ENCODE assay signal across 8 cellular contexts in the genomic region with DNA sequence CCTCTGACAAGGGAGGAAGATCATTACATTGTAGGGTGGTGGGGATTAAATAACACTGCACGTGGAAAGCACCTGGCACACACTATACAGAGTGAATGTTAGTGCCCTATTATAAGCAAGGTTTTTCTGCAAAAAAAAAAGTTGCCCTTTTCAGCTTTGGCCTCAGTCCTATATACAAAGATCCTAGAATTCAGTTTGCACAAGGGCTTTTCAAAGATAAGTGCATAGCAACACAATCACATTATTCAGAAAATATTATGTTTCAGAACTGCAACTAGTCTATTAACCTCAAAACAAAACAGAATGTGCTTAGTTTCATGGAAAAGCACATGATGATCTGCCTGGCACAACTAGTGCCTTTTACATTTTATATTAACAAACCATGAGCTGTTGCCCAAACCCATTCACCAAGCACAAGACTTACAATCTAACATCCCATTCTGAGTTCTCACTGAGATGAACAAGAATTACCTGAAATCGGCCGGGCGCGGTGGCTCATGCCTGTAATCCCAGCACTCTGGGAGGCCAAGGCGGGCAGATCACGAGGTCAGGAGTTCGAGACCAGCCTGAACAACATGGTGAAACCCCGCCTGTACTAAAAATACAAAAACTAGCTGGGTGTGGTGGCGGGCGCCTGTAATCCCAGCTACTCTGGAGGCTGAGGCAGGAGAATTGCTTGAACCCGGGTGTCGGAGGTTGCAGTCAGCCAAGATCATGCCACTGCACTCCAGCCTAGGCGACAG. TPM values are rescaled to one million over a fixed set of nuclear protein-coding genes. Genes with fewer than 3 reads are reported as not detected.
DNase-seq lines count a peak whose midpoint lies in the region; ATAC-seq and TF ChIP-seq lines count a peak whose summit lies in the region.

No MANE protein-coding gene starts in this region.

- 53% methylated on average over 7 of the region's 14 CpGs for WGBS in mammary epithelial cell (ENCODE audit: low coverage, missing lambda C conversion rate)

- H3K9me3 ChIP-seq in ES-I3 (ENCODE audit: control insufficient read depth, insufficient read depth, low read length), result no peaks in the 10 kb centered on the region
- H3K9me3 ChIP-seq in mammary epithelial cell (replicated peaks; ENCODE audit: insufficient read depth, low read length), result no peaks in the 10 kb centered on the region
- H3K9me3 ChIP-seq in effector memory CD4-positive, alpha-beta T cell (ENCODE audit: control insufficient read depth, low read length), result no peaks in the 10 kb centered on the region

- H3K27me3 Mint-ChIP-seq in nephron (ENCODE audit: low read depth), result no peaks in the 10 kb centered on the region

- TF ChIP-seq POLR2A in NB4 (IDR thresholded peaks at IDR 0.05; ENCODE audit: extremely low read depth, insufficient read length), result no peak

- peaks cover 31% of the 10 kb centered on the region for H3K4me1 Mint-ChIP-seq in nephron

- H3K27ac Mint-ChIP-seq in nephron, result peak overlapping the region in 1 of 3 experiments; percentile 27

- H3K36me3 Mint-ChIP-seq in nephron (ENCODE audit: low read depth), result no peaks in the 10 kb centered on the region

- peak overlapping the region; percentile 70 to 95 (median 78) for H3K4me3 Mint-ChIP-seq in nephron

- intact Hi-C loops in mammary epithelial cell (cut with micrococcal nuclease), result loop anchor here (5.0 to 10.0 kb wide), 2 partner anchors 372 to 690 kb away; no protein-coding TSS in a partner anchor

- no peaks in the 10 kb centered on the region for H3K27me3 ChIP-seq in mammary epithelial cell (ENCODE audit: insufficient read depth, low read length)
- no peaks in the 10 kb centered on the region for H3K27me3 ChIP-seq in effector memory CD4-positive, alpha-beta T cell (replicated peaks; ENCODE audit: control insufficient read depth, insufficient read depth, low read length, poor library complexity, severe bottlenecking)

- H3K4me3 ChIP-seq in NB4 (ENCODE audit: low read depth, low read length) (peak overlapping the region; percentile 80), mammary epithelial cell (replicated peaks in 1 of 3; ENCODE audit: insufficient read depth in 1 of 3, low read depth in 2 of 3, low read length in 3 of 3) (peak overlapping the region; percentile 73 to 97 (median 96))
- no peak overlapping the region for H3K4me3 ChIP-seq in effector memory CD4-positive, alpha-beta T cell (ENCODE audit: insufficient read depth, low read depth, low read length, poor library complexity, severe bottlenecking)

- peak overlapping the region; percentile 98 for H3K4me2 ChIP-seq in mammary epithelial cell (ENCODE audit: insufficient read depth, low read depth, low read length)

- H3K9me3 Mint-ChIP-seq in nephron, result no peaks in the 10 kb centered on the region

- ATAC-seq in HG02981 (IDR thresholded peaks at IDR 0.05; ENCODE audit: unreplicated experiment), result no peak

- DNase-seq in NB4 (ENCODE audit: low read depth) (peak; percentile 36), mammary epithelial cell (peak; percentile 14), NCI-H1436 (lab: John Stamatoyannopoulos, UW) (no peak)
- no peak for DNase-seq in activated effector memory CD4-positive, alpha-beta T cell treated with Interleukin-2 at 50 U/mL for 16 hours
- DNase-seq in effector memory CD4-positive, alpha-beta T cell, result no peak

- no TSS peak for BruUV-seq in mammary epithelial cell (replicated peaks; lab: Mats Ljungman, UMichigan)

- TF ChIP-seq CTCF in NB4 (IDR thresholded peaks at IDR 0.05; ENCODE audit: low read depth, low read length) (no peak), mammary epithelial cell (conservative IDR thresholded peaks at IDR 0.05 in 1 of 2, IDR thresholded peaks at IDR 0.05 in 1 of 2; ENCODE audit: extremely low read depth in 1 of 2, insufficient read depth in 1 of 2, low read depth in 1 of 2, low read length in 2 of 2) (no peak), nephron (IDR thresholded peaks at IDR 0.05; ENCODE audit: unreplicated experiment in 3 of 3) (no peak)

- H3K4me1 ChIP-seq in ES-I3 (ENCODE audit: insufficient read depth, low read length) (peaks cover 22% of the 10 kb centered on the region), mammary epithelial cell (ENCODE audit: insufficient read depth, low read length) (peaks cover 38% of the 10 kb centered on the region)
- peaks cover 23% of the 10 kb centered on the region for H3K4me1 ChIP-seq in effector memory CD4-positive, alpha-beta T cell (ENCODE audit: control insufficient read depth, insufficient read depth, low read length, poor library complexity, severe bottlenecking)

- H3K36me3 ChIP-seq in ES-I3 (ENCODE audit: insufficient read depth, low read length), result peaks cover 7% of the 10 kb centered on the region; the same call in 1 of the 2 replicates
- H3K36me3 ChIP-seq in mammary epithelial cell (ENCODE audit: insufficient read depth, low read length), result peaks cover 5% of the 10 kb centered on the region
- H3K36me3 ChIP-seq in effector memory CD4-positive, alpha-beta T cell (ENCODE audit: control insufficient read depth, insufficient read depth, low read length), result no peaks in the 10 kb centered on the region

- peak overlapping the region; percentile 98 for H3K27ac ChIP-seq in mammary epithelial cell (ENCODE audit: insufficient read depth, low read depth, low read length)
- no peak overlapping the region for H3K27ac ChIP-seq in effector memory CD4-positive, alpha-beta T cell (ENCODE audit: insufficient read depth, low read length, poor library complexity, severe bottlenecking)

- in situ Hi-C loops in mammary epithelial cell (cut with MboI; ENCODE audit: low sequenced_read_pairs in 2 of 2), result no loop called here

- CTCF ChIA-PET in mammary epithelial cell (lab: Charles Lee; ENCODE audit: low non-redundant PET), result no interaction called here

- peak overlapping the region; percentile 97 for H3K9ac ChIP-seq in ES-I3 (ENCODE audit: low read depth, low read length)
- H3K9ac ChIP-seq in mammary epithelial cell (ENCODE audit: insufficient read depth, low read length), result peak overlapping the region; percentile 94

- H4K20me1 ChIP-seq in mammary epithelial cell (ENCODE audit: insufficient read depth, low read length), result no peaks in the 10 kb centered on the region

- H2AFZ ChIP-seq in mammary epithelial cell (ENCODE audit: low read depth, low read length), result peak overlapping the region; percentile 27

- peaks cover 67% of the 10 kb centered on the region for H3K79me2 ChIP-seq in mammary epithelial cell (ENCODE audit: insufficient read depth, low read length)

- dilution Hi-C loops in mammary epithelial cell (cut with HindIII; ENCODE audit: low sequenced_read_pairs), result no loop called here

RNA-seq across cellular contexts. Expression of a gene that starts 1.8 kb away (rescaled TPM):
- total RNA-seq in mammary epithelial cell, result 100 to 1,000 TPM; 182 to 298 TPM
- 279 TPM for polyA plus RNA-seq in mammary epithelial cell
- polyA minus RNA-seq in mammary epithelial cell, result 752 TPM

RNA-seq across cellular contexts. Expression of a gene that starts 9.9 kb away (rescaled TPM):
- total RNA-seq in mammary epithelial cell, result 100 to 1,000 TPM in 1 of 2 donors, 10 to 100 TPM in 1; 81.0 to 120 TPM
- polyA plus RNA-seq in mammary epithelial cell, result 55.8 TPM
- 39.1 TPM for polyA minus RNA-seq in mammary epithelial cell

Comparison
In these comparisons a context has a peak if more than half of its experiments do, and no peak if none do; other contexts are left out.
1. DNase-seq: peak in NB4 (single experiment) and mammary epithelial cell (single experiment); none in NCI-H1436 (single experiment), activated effector memory CD4-positive, alpha-beta T cell treated with Interleukin-2 at 50 U/mL for 16 hours (single experiment) and effector memory CD4-positive, alpha-beta T cell (0 of 3).